15 cellular contexts compared by ENCODE assay signal in genomic region chr17:62109924-62110323, GRCh38.
"Had no signal": no experiment of that assay in that cellular context is flagged by ENCODE, and none has a peak within 500 bp of the region (broad histone marks: within the 10 kb centered on the region; RNA-seq: fewer than 3 reads in every experiment).

No MANE protein-coding gene starts in this region.

- H2AFZ ChIP-seq: hepatocyte had no signal

- H3K9me3 ChIP-seq: gastrocnemius medialis, left lung, prostate gland, right atrium auricular region, sigmoid colon, stomach, testis, tibial artery, upper lobe of right lung, uterus had no signal

- H3K4me1 ChIP-seq: gastrocnemius medialis, left lung, prostate gland, right atrium auricular region, sigmoid colon, testis, tibial artery, upper lobe of right lung, uterus had no signal

- H3K36me3 ChIP-seq: gastrocnemius medialis, left lung, prostate gland, right atrium auricular region, sigmoid colon, stomach, tibial artery, upper lobe of right lung, uterus had no signal

- DNase-seq: gastrocnemius medialis, left cardiac atrium, midbrain, nucleus accumbens, sigmoid colon, tibial artery, uterus had no signal

- ATAC-seq: gastrocnemius medialis had no signal

- H3K4me2 ChIP-seq: hepatocyte had no signal

- H3K79me2 ChIP-seq: hepatocyte had no signal

- H3K4me3 ChIP-seq: coronary artery, gastrocnemius medialis, hepatocyte, left lung, prostate gland, right atrium auricular region, sigmoid colon, stomach, testis, tibial artery, upper lobe of right lung, uterus had no signal

- H3K27me3 ChIP-seq: hepatocyte, left lung, right atrium auricular region, stomach, testis, tibial artery, upper lobe of right lung, uterus had no signal

- H3K27ac ChIP-seq: coronary artery, gastrocnemius medialis, left lung, prostate gland, right atrium auricular region, sigmoid colon, stomach, testis, tibial artery, upper lobe of right lung, uterus had no signal
